Comparison of ENCODE assay signal across 16 cellular contexts in genomic region chr3:172279974-172280373, GRCh38.
A peak's percentile ranks its signal among the peaks of the same experiment; 100 is the strongest.
DNase-seq lines count a peak whose midpoint lies in the region; ATAC-seq and TF ChIP-seq lines count a peak whose summit lies in the region.
"Had no signal": no experiment of that assay in that cellular context is flagged by ENCODE, and none has a peak within 500 bp of the region (broad histone marks: within the 10 kb centered on the region; RNA-seq: fewer than 3 reads in every experiment).

No MANE protein-coding gene starts in this region.

- no peaks in the 10 kb centered on the region for H3K36me3 ChIP-seq in thyroid gland
- H3K36me3 ChIP-seq: BE2C had no signal

- CTCF ChIA-PET in RWPE1 (lab: Yijun Ruan, JAX): interaction anchor here (0.7 kb wide), 2 partner anchors 36 to 160 kb away, joined by 4 read pairs; no protein-coding TSS in a partner anchor

- H3K9me3 Mint-ChIP-seq in brain: peaks cover 0 to 2% (median 0%) of the 10 kb centered on the region in 5 experiments
- no peaks in the 10 kb centered on the region for H3K9me3 Mint-ChIP-seq in nephron progenitor cell
- no peaks in the 10 kb centered on the region for H3K9me3 Mint-ChIP-seq in activated T-helper 17 cell treated with anti-CD3 and anti-CD28 coated beads, Interleukin-2, amount 50 U/mL, for 72 hours
- H3K9me3 Mint-ChIP-seq: activated B cell treated with CpG ODN at 0.5 μM for 24 hours; activated naive CD8-positive, alpha-beta T cell treated with anti-CD3 and anti-CD28 coated beads, Interleukin-2, amount 10 ng/mL, durations not matched to agents 7 days and 5 days; activated T-cell treated with anti-CD3 and anti-CD28 coated beads, Interleukin-2, amount 50 U/mL, for 72 hours; H9 had no signal

- no peak overlapping the region for H3K4me3 Mint-ChIP-seq in brain
- H3K4me3 Mint-ChIP-seq in nephron progenitor cell: no peak overlapping the region
- no peak overlapping the region for H3K4me3 Mint-ChIP-seq in activated T-helper 17 cell treated with anti-CD3 and anti-CD28 coated beads, Interleukin-2, amount 50 U/mL, for 72 hours
- H3K4me3 Mint-ChIP-seq: activated B cell treated with CpG ODN at 0.5 μM for 24 hours; activated naive CD8-positive, alpha-beta T cell treated with anti-CD3 and anti-CD28 coated beads, Interleukin-2, amount 10 ng/mL, durations not matched to agents 7 days and 5 days; activated T-cell treated with anti-CD3 and anti-CD28 coated beads, Interleukin-2, amount 50 U/mL, for 72 hours; H9 had no signal

- no peak overlapping the region for H3K4me3 ChIP-seq in thyroid gland (replicated peaks in 1 of 3)

- H3K4me1 Mint-ChIP-seq in brain (peaks cover 48% of the 10 kb centered on the region), nephron progenitor cell (peaks cover 26% of the 10 kb centered on the region)
- H3K4me1 Mint-ChIP-seq in activated T-helper 17 cell treated with anti-CD3 and anti-CD28 coated beads, Interleukin-2, amount 50 U/mL, for 72 hours: peaks cover 2% of the 10 kb centered on the region
- H3K4me1 Mint-ChIP-seq: activated B cell treated with CpG ODN at 0.5 μM for 24 hours; activated naive CD8-positive, alpha-beta T cell treated with anti-CD3 and anti-CD28 coated beads, Interleukin-2, amount 10 ng/mL, durations not matched to agents 7 days and 5 days had no signal

- intact Hi-C loops in thyroid gland (cut with DNase I): no loop called here

- H3K36me3 Mint-ChIP-seq in brain (peaks cover 35% of the 10 kb centered on the region), nephron progenitor cell (ENCODE audit: low read depth) (peaks cover 72% of the 10 kb centered on the region)
- peaks cover 17% of the 10 kb centered on the region for H3K36me3 Mint-ChIP-seq in activated T-helper 17 cell treated with anti-CD3 and anti-CD28 coated beads, Interleukin-2, amount 50 U/mL, for 72 hours (ENCODE audit: low read depth)

- H3K4me1 ChIP-seq in thyroid gland: peaks cover 31 to 59% of the 10 kb centered on the region in 2 donors

- no peak for TF ChIP-seq CTCF in RWPE1 (conservative IDR thresholded peaks at IDR 0.05; ENCODE audit: low read depth)
- TF ChIP-seq CTCF in brain (conservative IDR thresholded peaks at IDR 0.05): no peak
- no peak for TF ChIP-seq CTCF in nephron progenitor cell (IDR thresholded peaks at IDR 0.05)
- TF ChIP-seq CTCF in thyroid gland (IDR thresholded peaks at IDR 0.05): no peak

- H3K27ac Mint-ChIP-seq in brain: peak overlapping the region; percentile 10 to 91 (median 87)
- H3K27ac Mint-ChIP-seq in nephron progenitor cell: peak overlapping the region; percentile 57
- no peak overlapping the region for H3K27ac Mint-ChIP-seq in activated T-helper 17 cell treated with anti-CD3 and anti-CD28 coated beads, Interleukin-2, amount 50 U/mL, for 72 hours
- H3K27ac Mint-ChIP-seq: activated B cell treated with CpG ODN at 0.5 μM for 24 hours; activated naive CD8-positive, alpha-beta T cell treated with anti-CD3 and anti-CD28 coated beads, Interleukin-2, amount 10 ng/mL, durations not matched to agents 7 days and 5 days; activated T-cell treated with anti-CD3 and anti-CD28 coated beads, Interleukin-2, amount 50 U/mL, for 72 hours had no signal

- H3K27me3 Mint-ChIP-seq in brain (peaks cover under 1% of the 10 kb centered on the region), nephron progenitor cell (ENCODE audit: low read depth, poor library complexity) (no peaks in the 10 kb centered on the region)
- no peaks in the 10 kb centered on the region for H3K27me3 Mint-ChIP-seq in activated T-helper 17 cell treated with anti-CD3 and anti-CD28 coated beads, Interleukin-2, amount 50 U/mL, for 72 hours
- H3K27me3 Mint-ChIP-seq: activated B cell treated with CpG ODN at 0.5 μM for 24 hours; activated naive CD8-positive, alpha-beta T cell treated with anti-CD3 and anti-CD28 coated beads, Interleukin-2, amount 10 ng/mL, durations not matched to agents 7 days and 5 days had no signal

- WGBS in thyroid gland, 2 donors: 95% methylated on average over 8 of the region's 8 CpGs

- POLR2A ChIA-PET in RWPE1 (lab: Yijun Ruan, JAX; ENCODE audit: low non-redundant PET): no interaction called here

- TF ChIP-seq POLR2A in thyroid gland (IDR thresholded peaks at IDR 0.05): no peak

- H3K27ac ChIP-seq in RWPE1: peak overlapping the region; percentile 53
- peak overlapping the region in 2 of 3 donors; percentile 67 for H3K27ac ChIP-seq in thyroid gland
- H3K27ac ChIP-seq: HL-60 had no signal

- no peak for ATAC-seq in activated T-helper 17 cell treated with anti-CD3 and anti-CD28 coated beads, Interleukin-2, amount 50 U/mL, for 72 hours (replicated peaks)
- no peak for ATAC-seq in HG03457 (IDR thresholded peaks at IDR 0.05; ENCODE audit: unreplicated experiment)
- ATAC-seq: activated T-cell treated with anti-CD3 and anti-CD28 coated beads, Interleukin-2, amount 50 U/mL, for 72 hours had no signal

- no peaks in the 10 kb centered on the region for H3K9me3 ChIP-seq in thyroid gland
- H3K9me3 ChIP-seq: BE2C had no signal

- DNase-seq in RWPE1 (ENCODE audit: low spot score) (no peak), nephron progenitor cell (no peak), thyroid gland (no peak), NCI-H1417 (lab: John Stamatoyannopoulos, UW) (no peak)
- DNase-seq: activated B cell treated with CpG ODN at 0.5 μM for 24 hours; activated naive CD8-positive, alpha-beta T cell treated with anti-CD3 and anti-CD28 coated beads, Interleukin-2, amount 10 ng/mL, durations not matched to agents 7 days and 5 days; activated T-cell treated with anti-CD3 and anti-CD28 coated beads, Interleukin-2, amount 50 U/mL, for 72 hours; BE2C; H9; head of caudate nucleus; NCI-H1930; T-helper 1 cell had no signal

- no peaks in the 10 kb centered on the region for H3K27me3 ChIP-seq in thyroid gland
- H3K27me3 ChIP-seq: BE2C had no signal
